ENCODE assay signal across 24 cellular contexts in the genomic region with DNA sequence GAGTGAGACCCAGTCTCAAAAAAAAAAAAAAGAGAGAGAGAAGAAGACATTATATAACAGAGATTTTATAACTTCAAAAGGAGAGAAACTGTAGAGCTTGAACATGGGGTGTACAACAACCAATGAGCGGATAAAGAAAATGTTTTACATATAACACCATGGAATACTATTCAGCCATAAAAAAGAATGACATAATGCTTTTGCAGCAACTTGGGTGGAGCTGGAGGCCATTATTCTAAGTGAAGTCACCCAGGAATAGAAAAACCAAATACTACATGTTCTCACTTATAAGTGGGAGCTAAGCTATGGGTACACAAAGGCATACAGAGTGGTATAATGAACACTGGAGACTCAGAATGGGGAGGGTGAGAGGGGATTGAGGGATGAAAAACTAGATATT.
"Had no signal": no experiment of that assay in that cellular context is flagged by ENCODE, and none has a peak within 500 bp of the region (broad histone marks: within the 10 kb centered on the region; RNA-seq: fewer than 3 reads in every experiment).

No MANE protein-coding gene starts in this region.

- H3K36me3 Mint-ChIP-seq: mesothelial cell of epicardium had no signal

- H3K4me1 ChIP-seq: esophagus muscularis mucosa, foreskin keratinocyte, gastroesophageal sphincter, heart right ventricle, left lung, lower lobe of right lung had no signal

- H3K4me3 Mint-ChIP-seq: mesothelial cell of epicardium, naive B cell had no signal

- FAIRE-seq: colon, endothelial cell of umbilical vein, frontal cortex, islet of Langerhans, keratinocyte had no signal

- H3K36me3 ChIP-seq: esophagus muscularis mucosa, gastroesophageal sphincter, heart right ventricle, left lung, lower lobe of right lung had no signal

- H3K9me3 ChIP-seq: esophagus muscularis mucosa, gastroesophageal sphincter, left lung, lower lobe of right lung, mucosa of descending colon had no signal

- DNase-seq: dermis blood vessel endothelial cell; dorsolateral prefrontal cortex; effector CD4-positive, alpha-beta T cell; effector memory CD4-positive, alpha-beta T cell; foreskin keratinocyte; head of caudate nucleus; heart right ventricle; hippocampal formation; left cardiac atrium; left lung; left ventricle myocardium superior; lower lobe of right lung; mesenchymal stem cell; mucosa of descending colon; naive B cell had no signal

- ATAC-seq: foreskin keratinocyte, gastroesophageal sphincter, heart right ventricle, left cardiac atrium, left lung, left ventricle myocardium superior, lower lobe of right lung, mucosa of descending colon had no signal

- H3K4me1 Mint-ChIP-seq: mesothelial cell of epicardium, naive B cell had no signal

- H3K27ac ChIP-seq: coronary artery, dorsolateral prefrontal cortex, esophagus muscularis mucosa, foreskin keratinocyte, gastroesophageal sphincter, heart right ventricle, left lung, lower lobe of right lung had no signal

- H3K27ac Mint-ChIP-seq: mesothelial cell of epicardium, naive B cell had no signal

- H3K4me3 ChIP-seq: coronary artery, dorsolateral prefrontal cortex, esophagus muscularis mucosa, gastroesophageal sphincter, heart right ventricle, left lung, lower lobe of right lung, mucosa of descending colon had no signal

- H3K27me3 ChIP-seq: esophagus muscularis mucosa, foreskin keratinocyte, gastroesophageal sphincter, left lung had no signal
